ENCODE assay signal across 20 cellular contexts in genomic region chr11:95239871-95240648, GRCh38.
"Had no signal": no experiment of that assay in that cellular context is flagged by ENCODE, and none has a peak within 500 bp of the region (broad histone marks: within the 10 kb centered on the region; RNA-seq: fewer than 3 reads in every experiment).

No MANE protein-coding gene starts in this region.

- H3K9me3 Mint-ChIP-seq: activated naive CD8-positive, alpha-beta T cell treated with anti-CD3 and anti-CD28 coated beads for 36 hours; activated T-cell treated with anti-CD3 and anti-CD28 coated beads, Interleukin-2, amount 50 U/mL, for 24 hours; effector memory CD8-positive, alpha-beta T cell; nephron progenitor cell had no signal

- H3K4me3 Mint-ChIP-seq: activated naive CD8-positive, alpha-beta T cell treated with anti-CD3 and anti-CD28 coated beads for 36 hours; activated T-cell treated with anti-CD3 and anti-CD28 coated beads, Interleukin-2, amount 50 U/mL, for 24 hours; effector memory CD8-positive, alpha-beta T cell; nephron progenitor cell had no signal

- H3K27ac Mint-ChIP-seq: activated naive CD8-positive, alpha-beta T cell treated with anti-CD3 and anti-CD28 coated beads for 36 hours; activated T-cell treated with anti-CD3 and anti-CD28 coated beads, Interleukin-2, amount 50 U/mL, for 24 hours; effector memory CD8-positive, alpha-beta T cell; nephron progenitor cell had no signal

- H3K36me3 Mint-ChIP-seq: activated naive CD8-positive, alpha-beta T cell treated with anti-CD3 and anti-CD28 coated beads for 36 hours had no signal

- H3K27me3 Mint-ChIP-seq: activated naive CD8-positive, alpha-beta T cell treated with anti-CD3 and anti-CD28 coated beads for 36 hours; activated T-cell treated with anti-CD3 and anti-CD28 coated beads, Interleukin-2, amount 50 U/mL, for 24 hours had no signal

- FAIRE-seq: endothelial cell of umbilical vein, keratinocyte, pancreas had no signal

- DNase-seq: activated CD4-positive, alpha-beta T cell treated with anti-CD3 and anti-CD28 coated beads for 1 hour; activated naive CD4-positive, alpha-beta T cell treated with Interleukin-2 at 50 U/mL for 16 hours; activated naive CD8-positive, alpha-beta T cell treated with anti-CD3 and anti-CD28 coated beads for 36 hours; activated T-cell treated with anti-CD3 and anti-CD28 coated beads, Interleukin-2, amount 50 U/mL, for 24 hours; colonic mucosa; dorsolateral prefrontal cortex; effector memory CD8-positive, alpha-beta T cell; esophagus squamous epithelium; heart right ventricle; left colon; mesenchymal stem cell; nephron progenitor cell; pancreas; psoas muscle; spleen; stimulated activated CD4-positive, alpha-beta T cell treated with anti-CD3 and anti-CD28 coated beads, Interleukin-4, amount 100 ng/mL, for 1 hour; stimulated activated naive CD8-positive, alpha-beta T cell treated with anti-CD3 and anti-CD28 coated beads, Interleukin-15, Interleukin-2, amounts not matched to agents 100 U/mL and 50 U/mL, for 24 hours; upper lobe of right lung had no signal

- ATAC-seq: effector memory CD8-positive, alpha-beta T cell; heart right ventricle; left colon; pancreas; psoas muscle; stimulated activated naive CD8-positive, alpha-beta T cell treated with anti-CD3 and anti-CD28 coated beads, Interleukin-15, Interleukin-2, amounts not matched to agents 100 U/mL and 50 U/mL, for 24 hours; upper lobe of right lung had no signal
